20 cellular contexts compared by ENCODE assay signal in genomic region chr10:19549503-19549902, GRCh38.
"Had no signal": no experiment of that assay in that cellular context is flagged by ENCODE, and none has a peak within 500 bp of the region (broad histone marks: within the 10 kb centered on the region; RNA-seq: fewer than 3 reads in every experiment).

No MANE protein-coding gene starts in this region.

- H3K27ac ChIP-seq: dorsolateral prefrontal cortex, neutrophil, psoas muscle, right lobe of liver, suprapubic skin, thyroid gland, upper lobe of left lung, vagina had no signal

- H3K9me3 ChIP-seq: neutrophil, psoas muscle, right lobe of liver, suprapubic skin, thyroid gland, upper lobe of left lung, vagina had no signal

- ATAC-seq: esophagus mucosa; left cardiac atrium; left ventricle myocardium superior; naive thymus-derived CD8-positive, alpha-beta T cell; psoas muscle; right lobe of liver; stimulated activated naive CD8-positive, alpha-beta T cell treated with anti-CD3 and anti-CD28 coated beads, Interleukin-15, Interleukin-2, amounts not matched to agents 100 U/mL and 50 U/mL, for 24 hours had no signal

- H3K36me3 ChIP-seq: neutrophil, right lobe of liver, suprapubic skin, thyroid gland, upper lobe of left lung, vagina had no signal

- H3K4me3 ChIP-seq: dorsolateral prefrontal cortex, lung, psoas muscle, right lobe of liver, suprapubic skin, thyroid gland, upper lobe of left lung, vagina had no signal

- H3K27me3 ChIP-seq: dorsolateral prefrontal cortex, neutrophil, right lobe of liver, suprapubic skin, thyroid gland, upper lobe of left lung, vagina had no signal

- DNase-seq: cortex of kidney; dorsolateral prefrontal cortex; effector CD8-positive, alpha-beta T cell; foreskin fibroblast; immature natural killer cell; kidney; left cardiac atrium; left ventricle myocardium superior; naive thymus-derived CD8-positive, alpha-beta T cell; psoas muscle; retina; right lobe of liver; stimulated activated naive CD8-positive, alpha-beta T cell treated with anti-CD3 and anti-CD28 coated beads, Interleukin-15, Interleukin-2, amounts not matched to agents 100 U/mL and 50 U/mL, for 24 hours; thyroid gland; upper lobe of left lung had no signal

- H3K4me1 ChIP-seq: right lobe of liver, suprapubic skin, thyroid gland, upper lobe of left lung had no signal
